9 cellular contexts compared by ENCODE assay signal in the genomic region with DNA sequence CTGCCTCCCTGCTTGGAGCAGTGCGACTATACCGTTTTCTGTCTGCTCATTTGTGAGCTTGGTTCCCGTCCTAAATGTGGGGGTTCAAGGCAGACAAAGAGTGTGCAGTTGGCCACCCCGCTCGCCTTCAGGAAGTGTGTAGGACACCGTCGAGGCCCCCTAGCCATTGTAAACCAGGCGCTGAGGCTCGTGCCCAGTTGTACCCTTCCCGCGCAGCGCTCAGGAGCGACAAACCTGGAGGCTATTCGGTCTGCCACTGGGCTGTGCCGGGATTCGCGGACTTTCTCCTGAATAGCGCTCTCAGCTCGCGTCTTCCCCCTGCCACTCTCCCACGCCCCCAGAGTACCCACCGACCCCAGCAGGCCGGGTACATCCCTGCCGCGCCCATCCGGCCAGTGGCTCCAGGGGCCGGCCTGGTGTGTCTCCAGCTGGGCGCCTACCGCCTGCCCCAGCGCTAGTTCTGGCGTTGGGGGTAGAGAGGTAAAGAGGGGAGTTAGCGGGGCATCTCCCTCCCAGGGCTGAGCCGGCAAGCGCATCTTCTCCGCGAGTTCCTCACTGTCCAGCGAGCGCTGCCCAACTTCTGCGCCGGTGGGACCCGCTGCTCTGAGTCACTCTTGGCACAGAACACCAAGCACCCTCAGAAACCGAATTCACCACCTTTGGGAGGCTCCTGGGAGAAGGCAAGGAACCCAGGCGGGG. TPM values are rescaled to one million over a fixed set of nuclear protein-coding genes. Genes with fewer than 3 reads are reported as not detected.
DNase-seq lines count a peak whose midpoint lies in the region; ATAC-seq and TF ChIP-seq lines count a peak whose summit lies in the region.
"Had no signal": no experiment of that assay in that cellular context is flagged by ENCODE, and none has a peak within 500 bp of the region (broad histone marks: within the 10 kb centered on the region; RNA-seq: fewer than 3 reads in every experiment).

No MANE protein-coding gene starts in this region.

- intact Hi-C loops in upper lobe of right lung (cut with DNase I): no loop called here

- no peaks in the 10 kb centered on the region for H3K9me3 Mint-ChIP-seq in activated T-cell treated with anti-CD3 and anti-CD28 coated beads, Interleukin-2, amount 50 U/mL, for 24 hours
- H3K9me3 Mint-ChIP-seq in central memory CD8-positive, alpha-beta T cell: no peaks in the 10 kb centered on the region

- H3K9me3 ChIP-seq in muscle layer of colon (ENCODE audit: low read length) (no peaks in the 10 kb centered on the region), upper lobe of right lung (no peaks in the 10 kb centered on the region)

- peaks cover 23% of the 10 kb centered on the region for H3K4me1 Mint-ChIP-seq in activated T-cell treated with anti-CD3 and anti-CD28 coated beads, Interleukin-2, amount 50 U/mL, for 24 hours (ENCODE audit: low read depth)
- H3K4me1 Mint-ChIP-seq in central memory CD8-positive, alpha-beta T cell: peaks cover 9% of the 10 kb centered on the region

- no peak overlapping the region for H3K27ac Mint-ChIP-seq in activated T-cell treated with anti-CD3 and anti-CD28 coated beads, Interleukin-2, amount 50 U/mL, for 24 hours
- H3K27ac Mint-ChIP-seq in central memory CD8-positive, alpha-beta T cell (ENCODE audit: low read depth): no peak overlapping the region

- TF ChIP-seq CTCF in upper lobe of right lung (IDR thresholded peaks at IDR 0.05): no peak

- H3K27me3 ChIP-seq in muscle layer of colon (ENCODE audit: control insufficient read depth in 1 of 2, insufficient read depth in 2 of 2, low read length in 2 of 2) (peaks cover 0 to 11% of the 10 kb centered on the region in 2 donors), upper lobe of right lung (no peaks in the 10 kb centered on the region)

- H3K27ac ChIP-seq in muscle layer of colon (ENCODE audit: low read depth, low read length) (peak overlapping the region; percentile 4), upper lobe of right lung (no peak overlapping the region)

- H3K4me3 ChIP-seq in muscle layer of colon (ENCODE audit: low read depth in 1 of 2, low read length in 2 of 2): peak overlapping the region; percentile 8 to 57
- H3K4me3 ChIP-seq in upper lobe of right lung: peak overlapping the region; percentile 64

- DNase-seq in activated T-cell treated with anti-CD3 and anti-CD28 coated beads, Interleukin-2, amount 50 U/mL, for 24 hours: peak; percentile 34
- DNase-seq in activated T-cell treated with anti-CD3 and anti-CD28 coated beads, Interleukin-2, amount 50 U/mL, for 48 hours: no peak
- DNase-seq in central memory CD8-positive, alpha-beta T cell (ENCODE audit: low spot score in 2 of 2): no peak
- DNase-seq in upper lobe of right lung: peak; percentile 62
- no peak for DNase-seq in medulla oblongata (ENCODE audit: extremely low spot score)
- DNase-seq in NCI-H446 treated with DMSO at 0.1 percent for 48 hours (lab: John Stamatoyannopoulos, UW): no peak
- DNase-seq in cerebellar nuclear complex (lab: John Stamatoyannopoulos, UW): no peak
- DNase-seq: SHP77 had no signal

- H3K9ac ChIP-seq in muscle layer of colon (ENCODE audit: low read length): no peak overlapping the region

- H3K36me3 ChIP-seq in muscle layer of colon (ENCODE audit: insufficient read depth, low read length) (no peaks in the 10 kb centered on the region), upper lobe of right lung (no peaks in the 10 kb centered on the region)

- peaks cover 4% of the 10 kb centered on the region for H3K36me3 Mint-ChIP-seq in activated T-cell treated with anti-CD3 and anti-CD28 coated beads, Interleukin-2, amount 50 U/mL, for 24 hours (ENCODE audit: low read depth)
- peaks cover 2% of the 10 kb centered on the region for H3K36me3 Mint-ChIP-seq in central memory CD8-positive, alpha-beta T cell (ENCODE audit: insufficient read depth)

- H3K4me1 ChIP-seq in muscle layer of colon (ENCODE audit: insufficient read depth, low read length) (no peaks in the 10 kb centered on the region), upper lobe of right lung (no peaks in the 10 kb centered on the region)

- ATAC-seq in central memory CD8-positive, alpha-beta T cell (replicated peaks; ENCODE audit: extremely low read depth, poor library complexity, severe bottlenecking): no peak
- ATAC-seq in upper lobe of right lung: no peak

- peaks cover 37% of the 10 kb centered on the region for H3K27me3 Mint-ChIP-seq in activated T-cell treated with anti-CD3 and anti-CD28 coated beads, Interleukin-2, amount 50 U/mL, for 24 hours
- peaks cover 49% of the 10 kb centered on the region for H3K27me3 Mint-ChIP-seq in central memory CD8-positive, alpha-beta T cell

- peak overlapping the region; percentile 79 for H3K4me3 Mint-ChIP-seq in activated T-cell treated with anti-CD3 and anti-CD28 coated beads, Interleukin-2, amount 50 U/mL, for 24 hours
- peak overlapping the region; percentile 87 for H3K4me3 Mint-ChIP-seq in central memory CD8-positive, alpha-beta T cell

RNA-seq across cellular contexts. Expression of gene LONRF3, which starts 0.9 kb away (rescaled TPM):
- 24.4 TPM for total RNA-seq in upper lobe of right lung

Comparison
In these comparisons a context has a peak if more than half of its experiments do, and no peak if none do; other contexts are left out.
1. DNase-seq: peak in activated T-cell treated with anti-CD3 and anti-CD28 coated beads, Interleukin-2, amount 50 U/mL, for 24 hours (single experiment) and upper lobe of right lung (single experiment); none in activated T-cell treated with anti-CD3 and anti-CD28 coated beads, Interleukin-2, amount 50 U/mL, for 48 hours (0 of 2), central memory CD8-positive, alpha-beta T cell (0 of 2), medulla oblongata (single experiment), NCI-H446 treated with DMSO at 0.1 percent for 48 hours (single experiment) and cerebellar nuclear complex (0 of 2).